In the genomic region with DNA sequence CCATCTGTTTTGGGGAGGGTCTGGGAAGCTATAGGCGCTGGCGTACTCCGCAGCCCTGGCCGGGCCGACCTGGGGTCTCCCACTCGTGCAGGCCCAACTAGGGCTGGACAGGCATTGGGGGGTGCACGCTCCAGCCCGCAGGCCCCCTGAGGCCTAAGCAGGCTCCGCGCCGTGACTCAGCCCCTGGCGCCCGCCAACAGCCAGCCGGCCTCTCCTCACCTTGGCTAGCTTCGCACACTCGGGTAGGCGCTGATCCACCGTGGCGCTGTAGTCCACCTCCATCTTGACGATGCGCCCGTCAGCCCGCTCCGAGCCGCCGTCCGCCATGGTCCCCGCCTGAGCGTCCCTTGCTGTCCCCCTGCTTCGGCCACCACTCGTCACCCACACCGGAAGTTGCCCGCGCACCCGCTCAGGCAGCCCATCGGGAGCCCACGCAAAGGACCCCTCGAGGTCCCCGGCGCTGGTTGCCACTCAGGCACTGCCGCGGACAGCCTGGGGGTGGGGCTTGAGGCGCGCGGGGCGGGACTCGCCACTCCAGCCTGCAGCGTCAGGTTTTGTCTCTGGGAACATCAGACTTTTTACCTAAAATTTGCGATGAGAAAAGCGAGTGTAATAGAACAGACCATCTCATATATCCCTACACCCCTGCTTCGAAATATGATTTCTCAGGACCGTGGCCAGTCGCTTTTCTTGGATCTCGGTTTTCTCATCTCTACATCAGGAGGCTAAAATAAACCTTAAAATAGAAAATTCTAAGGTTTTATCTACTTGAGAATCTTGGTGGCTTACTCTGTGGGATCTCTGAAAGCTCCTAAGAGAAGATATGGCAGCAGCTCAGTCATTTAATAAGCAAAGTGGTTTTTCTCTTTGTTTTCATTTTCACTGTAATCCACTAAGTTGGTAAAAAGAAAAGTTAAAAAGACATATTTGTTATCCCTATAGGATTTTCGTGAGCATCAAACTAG, we compare ENCODE assay signal across 1 cellular context.
TF ChIP-seq lines count a peak whose summit lies in the region.

A gene (minus strand): TSS at position 385 of the 965 bp plus-strand sequence. CDS start 58 bp downstream, at position 327.

TF ChIP-seq in HepG2, 621 proteins besides CTCF, POLR2A, EP300 and RAD21 (continued from another document and continues in another):
- TF ChIP-seq, protein P1, sequence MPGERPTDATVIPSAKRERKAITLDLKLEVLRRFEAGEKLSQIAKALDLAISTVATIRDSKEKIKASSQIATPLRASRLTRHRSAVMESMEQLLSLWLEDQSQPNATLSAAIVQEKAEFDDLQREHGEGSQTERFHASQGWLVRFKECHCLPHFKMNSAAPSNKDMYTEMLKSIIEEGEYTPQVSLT (CRISPR knock-in tag; IDR thresholded peaks at IDR 0.05; ENCODE audit: borderline replicate concordance, low read depth): no peak; the same call in 1 of the 2 replicates
- TF ChIP-seq IKZF1 (IDR thresholded peaks at IDR 0.05) (no peak), ZNF292 (CRISPR knock-in tag; IDR thresholded peaks at IDR 0.05; ENCODE audit: borderline replicate concordance, low read depth) (peak; percentile 52; the same call in 1 of the 2 replicates), ZNF83 (CRISPR knock-in tag; IDR thresholded peaks at IDR 0.05; ENCODE audit: borderline replicate concordance) (peak; percentile 97; the same call in 1 of the 2 replicates), ATAD3A (CRISPR knock-in tag; IDR thresholded peaks at IDR 0.05) (0 out of 2 replicates have a peak, but pooled peaks have one; percentile 64), KAT7 (CRISPR knock-in tag; IDR thresholded peaks at IDR 0.05; ENCODE audit: borderline replicate concordance) (peak; percentile 99), SAP130 (CRISPR knock-in tag; IDR thresholded peaks at IDR 0.05; ENCODE audit: low read depth) (peak; percentile 97), ZNF3 (CRISPR knock-in tag; IDR thresholded peaks at IDR 0.05) (0 out of 2 replicates have a peak, but pooled peaks have one; percentile 46), EHMT2 (IDR thresholded peaks at IDR 0.05; ENCODE audit: borderline replicate concordance, low read depth, low read length) (no peak), RFX1 (IDR thresholded peaks at IDR 0.05) (no peak), PPARG (CRISPR knock-in tag; conservative IDR thresholded peaks at IDR 0.05) (0 out of 2 replicates have a peak, but pooled peaks have one; percentile 25), RFX3 (CRISPR knock-in tag; IDR thresholded peaks at IDR 0.05) (peak; percentile 42; the same call in 1 of the 2 replicates), GTF2F1 (IDR thresholded peaks at IDR 0.05; ENCODE audit: low read length) (no peak), NCOR1 (IDR thresholded peaks at IDR 0.05; ENCODE audit: borderline replicate concordance, low read length) (peak; percentile 48; the same call in 1 of the 2 replicates), ZNF749 (CRISPR knock-in tag; IDR thresholded peaks at IDR 0.05; ENCODE audit: borderline replicate concordance) (peak; percentile 93; the same call in 1 of the 2 replicates), RELA (CRISPR knock-in tag; IDR thresholded peaks at IDR 0.05) (no peak; the same call in 1 of the 2 replicates), SNAPC2 (CRISPR knock-in tag; IDR thresholded peaks at IDR 0.05) (peak; percentile 93), ATF1 (CRISPR knock-in tag; IDR thresholded peaks at IDR 0.05) (no peak)
- TF ChIP-seq, protein P2, sequence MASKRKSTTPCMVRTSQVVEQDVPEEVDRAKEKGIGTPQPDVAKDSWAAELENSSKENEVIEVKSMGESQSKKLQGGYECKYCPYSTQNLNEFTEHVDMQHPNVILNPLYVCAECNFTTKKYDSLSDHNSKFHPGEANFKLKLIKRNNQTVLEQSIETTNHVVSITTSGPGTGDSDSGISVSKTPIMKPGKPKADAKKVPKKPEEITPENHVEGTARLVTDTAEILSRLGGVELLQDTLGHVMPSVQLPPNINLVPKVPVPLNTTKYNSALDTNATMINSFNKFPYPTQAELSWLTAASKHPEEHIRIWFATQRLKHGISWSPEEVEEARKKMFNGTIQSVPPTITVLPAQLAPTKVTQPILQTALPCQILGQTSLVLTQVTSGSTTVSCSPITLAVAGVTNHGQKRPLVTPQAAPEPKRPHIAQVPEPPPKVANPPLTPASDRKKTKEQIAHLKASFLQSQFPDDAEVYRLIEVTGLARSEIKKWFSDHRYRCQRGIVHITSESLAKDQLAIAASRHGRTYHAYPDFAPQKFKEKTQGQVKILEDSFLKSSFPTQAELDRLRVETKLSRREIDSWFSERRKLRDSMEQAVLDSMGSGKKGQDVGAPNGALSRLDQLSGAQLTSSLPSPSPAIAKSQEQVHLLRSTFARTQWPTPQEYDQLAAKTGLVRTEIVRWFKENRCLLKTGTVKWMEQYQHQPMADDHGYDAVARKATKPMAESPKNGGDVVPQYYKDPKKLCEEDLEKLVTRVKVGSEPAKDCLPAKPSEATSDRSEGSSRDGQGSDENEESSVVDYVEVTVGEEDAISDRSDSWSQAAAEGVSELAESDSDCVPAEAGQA (IDR thresholded peaks at IDR 0.05; ENCODE audit: low read depth): peak; percentile 58
- TF ChIP-seq, protein P2 (CRISPR knock-in tag; IDR thresholded peaks at IDR 0.05; ENCODE audit: borderline replicate concordance): peak; percentile 93; the same call in 1 of the 2 replicates
- TF ChIP-seq, protein P3, sequence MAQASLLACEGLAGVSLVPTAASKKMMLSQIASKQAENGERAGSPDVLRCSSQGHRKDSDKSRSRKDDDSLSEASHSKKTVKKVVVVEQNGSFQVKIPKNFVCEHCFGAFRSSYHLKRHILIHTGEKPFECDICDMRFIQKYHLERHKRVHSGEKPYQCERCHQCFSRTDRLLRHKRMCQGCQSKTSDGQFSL (CRISPR knock-in tag; IDR thresholded peaks at IDR 0.05): peak; percentile 95
- TF ChIP-seq, protein P4, sequence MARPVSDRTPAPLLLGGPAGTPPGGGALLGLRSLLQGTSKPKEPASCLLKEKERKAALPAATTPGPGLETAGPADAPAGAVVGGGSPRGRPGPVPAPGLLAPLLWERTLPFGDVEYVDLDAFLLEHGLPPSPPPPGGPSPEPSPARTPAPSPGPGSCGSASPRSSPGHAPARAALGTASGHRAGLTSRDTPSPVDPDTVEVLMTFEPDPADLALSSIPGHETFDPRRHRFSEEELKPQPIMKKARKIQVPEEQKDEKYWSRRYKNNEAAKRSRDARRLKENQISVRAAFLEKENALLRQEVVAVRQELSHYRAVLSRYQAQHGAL (CRISPR knock-in tag; IDR thresholded peaks at IDR 0.05; ENCODE audit: not compliant biosample characterization): no peak
- TF ChIP-seq, protein P5, sequence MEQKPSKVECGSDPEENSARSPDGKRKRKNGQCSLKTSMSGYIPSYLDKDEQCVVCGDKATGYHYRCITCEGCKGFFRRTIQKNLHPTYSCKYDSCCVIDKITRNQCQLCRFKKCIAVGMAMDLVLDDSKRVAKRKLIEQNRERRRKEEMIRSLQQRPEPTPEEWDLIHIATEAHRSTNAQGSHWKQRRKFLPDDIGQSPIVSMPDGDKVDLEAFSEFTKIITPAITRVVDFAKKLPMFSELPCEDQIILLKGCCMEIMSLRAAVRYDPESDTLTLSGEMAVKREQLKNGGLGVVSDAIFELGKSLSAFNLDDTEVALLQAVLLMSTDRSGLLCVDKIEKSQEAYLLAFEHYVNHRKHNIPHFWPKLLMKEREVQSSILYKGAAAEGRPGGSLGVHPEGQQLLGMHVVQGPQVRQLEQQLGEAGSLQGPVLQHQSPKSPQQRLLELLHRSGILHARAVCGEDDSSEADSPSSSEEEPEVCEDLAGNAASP (CRISPR knock-in tag; IDR thresholded peaks at IDR 0.05; ENCODE audit: borderline replicate concordance): peak; percentile 75
- TF ChIP-seq, protein P6, sequence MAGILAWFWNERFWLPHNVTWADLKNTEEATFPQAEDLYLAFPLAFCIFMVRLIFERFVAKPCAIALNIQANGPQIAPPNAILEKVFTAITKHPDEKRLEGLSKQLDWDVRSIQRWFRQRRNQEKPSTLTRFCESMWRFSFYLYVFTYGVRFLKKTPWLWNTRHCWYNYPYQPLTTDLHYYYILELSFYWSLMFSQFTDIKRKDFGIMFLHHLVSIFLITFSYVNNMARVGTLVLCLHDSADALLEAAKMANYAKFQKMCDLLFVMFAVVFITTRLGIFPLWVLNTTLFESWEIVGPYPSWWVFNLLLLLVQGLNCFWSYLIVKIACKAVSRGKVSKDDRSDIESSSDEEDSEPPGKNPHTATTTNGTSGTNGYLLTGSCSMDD (CRISPR knock-in tag; IDR thresholded peaks at IDR 0.05): no peak
- TF ChIP-seq, protein P7, sequence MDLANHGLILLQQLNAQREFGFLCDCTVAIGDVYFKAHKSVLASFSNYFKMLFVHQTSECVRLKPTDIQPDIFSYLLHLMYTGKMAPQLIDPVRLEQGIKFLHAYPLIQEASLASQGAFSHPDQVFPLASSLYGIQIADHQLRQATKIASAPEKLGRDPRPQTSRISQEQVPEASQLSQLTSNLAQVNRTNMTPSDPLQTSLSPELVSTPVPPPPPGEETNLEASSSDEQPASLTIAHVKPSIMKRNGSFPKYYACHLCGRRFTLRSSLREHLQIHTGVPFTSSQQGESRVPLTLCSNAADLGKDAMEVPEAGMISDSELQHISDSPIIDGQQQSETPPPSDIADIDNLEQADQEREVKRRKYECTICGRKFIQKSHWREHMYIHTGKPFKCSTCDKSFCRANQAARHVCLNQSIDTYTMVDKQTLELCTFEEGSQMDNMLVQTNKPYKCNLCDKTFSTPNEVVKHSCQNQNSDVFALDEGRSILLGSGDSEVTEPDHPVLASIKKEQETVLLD (CRISPR knock-in tag; IDR thresholded peaks at IDR 0.05; ENCODE audit: low read depth): peak; percentile 70; the same call in 1 of the 2 replicates
- TF ChIP-seq, protein P8, sequence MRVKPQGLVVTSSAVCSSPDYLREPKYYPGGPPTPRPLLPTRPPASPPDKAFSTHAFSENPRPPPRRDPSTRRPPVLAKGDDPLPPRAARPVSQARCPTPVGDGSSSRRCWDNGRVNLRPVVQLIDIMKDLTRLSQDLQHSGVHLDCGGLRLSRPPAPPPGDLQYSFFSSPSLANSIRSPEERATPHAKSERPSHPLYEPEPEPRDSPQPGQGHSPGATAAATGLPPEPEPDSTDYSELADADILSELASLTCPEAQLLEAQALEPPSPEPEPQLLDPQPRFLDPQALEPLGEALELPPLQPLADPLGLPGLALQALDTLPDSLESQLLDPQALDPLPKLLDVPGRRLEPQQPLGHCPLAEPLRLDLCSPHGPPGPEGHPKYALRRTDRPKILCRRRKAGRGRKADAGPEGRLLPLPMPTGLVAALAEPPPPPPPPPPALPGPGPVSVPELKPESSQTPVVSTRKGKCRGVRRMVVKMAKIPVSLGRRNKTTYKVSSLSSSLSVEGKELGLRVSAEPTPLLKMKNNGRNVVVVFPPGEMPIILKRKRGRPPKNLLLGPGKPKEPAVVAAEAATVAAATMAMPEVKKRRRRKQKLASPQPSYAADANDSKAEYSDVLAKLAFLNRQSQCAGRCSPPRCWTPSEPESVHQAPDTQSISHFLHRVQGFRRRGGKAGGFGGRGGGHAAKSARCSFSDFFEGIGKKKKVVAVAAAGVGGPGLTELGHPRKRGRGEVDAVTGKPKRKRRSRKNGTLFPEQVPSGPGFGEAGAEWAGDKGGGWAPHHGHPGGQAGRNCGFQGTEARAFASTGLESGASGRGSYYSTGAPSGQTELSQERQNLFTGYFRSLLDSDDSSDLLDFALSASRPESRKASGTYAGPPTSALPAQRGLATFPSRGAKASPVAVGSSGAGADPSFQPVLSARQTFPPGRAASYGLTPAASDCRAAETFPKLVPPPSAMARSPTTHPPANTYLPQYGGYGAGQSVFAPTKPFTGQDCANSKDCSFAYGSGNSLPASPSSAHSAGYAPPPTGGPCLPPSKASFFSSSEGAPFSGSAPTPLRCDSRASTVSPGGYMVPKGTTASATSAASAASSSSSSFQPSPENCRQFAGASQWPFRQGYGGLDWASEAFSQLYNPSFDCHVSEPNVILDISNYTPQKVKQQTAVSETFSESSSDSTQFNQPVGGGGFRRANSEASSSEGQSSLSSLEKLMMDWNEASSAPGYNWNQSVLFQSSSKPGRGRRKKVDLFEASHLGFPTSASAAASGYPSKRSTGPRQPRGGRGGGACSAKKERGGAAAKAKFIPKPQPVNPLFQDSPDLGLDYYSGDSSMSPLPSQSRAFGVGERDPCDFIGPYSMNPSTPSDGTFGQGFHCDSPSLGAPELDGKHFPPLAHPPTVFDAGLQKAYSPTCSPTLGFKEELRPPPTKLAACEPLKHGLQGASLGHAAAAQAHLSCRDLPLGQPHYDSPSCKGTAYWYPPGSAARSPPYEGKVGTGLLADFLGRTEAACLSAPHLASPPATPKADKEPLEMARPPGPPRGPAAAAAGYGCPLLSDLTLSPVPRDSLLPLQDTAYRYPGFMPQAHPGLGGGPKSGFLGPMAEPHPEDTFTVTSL (CRISPR knock-in tag; IDR thresholded peaks at IDR 0.05; ENCODE audit: borderline replicate concordance): peak; percentile 55
